ENCODE assay signal across 8 cellular contexts in genomic region chr4:70704333-70705145, GRCh38. TPM values are rescaled to one million over a fixed set of nuclear protein-coding genes. Genes with fewer than 3 reads are reported as not detected.
DNase-seq lines count a peak whose midpoint lies in the region; ATAC-seq and TF ChIP-seq lines count a peak whose summit lies in the region.

No MANE protein-coding gene starts in this region.

- TF ChIP-seq POLR2A in tibial nerve (IDR thresholded peaks at IDR 0.05): peak in 1 of 2 donors; percentile 6

- peak overlapping the region; percentile 90 for H3K27ac ChIP-seq in DND-41 (ENCODE audit: low read length)
- H3K27ac ChIP-seq in RWPE1: peak overlapping the region; percentile 97
- H3K27ac ChIP-seq in neural cell (ENCODE audit: low read length): peak overlapping the region; percentile 97
- H3K27ac ChIP-seq in tibial nerve: peak overlapping the region; percentile 79 to 95 (median 90)

- H3K9me2 ChIP-seq in neural cell (ENCODE audit: insufficient read depth, low read length): no peaks in the 10 kb centered on the region

- TF ChIP-seq EP300 in neural cell (conservative IDR thresholded peaks at IDR 0.05; ENCODE audit: poor library complexity, severe bottlenecking) (no peak), tibial nerve (IDR thresholded peaks at IDR 0.05) (peak in 1 of 2 donors; percentile 37)

- peak overlapping the region; percentile 79 for H3K4me2 ChIP-seq in DND-41 (ENCODE audit: insufficient read depth, low read length)
- H3K4me2 ChIP-seq in neural cell (ENCODE audit: low read length): peak overlapping the region; percentile 89

- TF ChIP-seq RAD21 in neural cell (conservative IDR thresholded peaks at IDR 0.05): no peak

- H3K79me2 ChIP-seq in DND-41 (ENCODE audit: insufficient read depth, low read length) (peaks cover 70% of the 10 kb centered on the region), neural cell (replicated peaks; ENCODE audit: insufficient read depth, low read length) (peaks cover 29% of the 10 kb centered on the region)

- WGBS in tibial nerve, 2 donors: 1 to 2% methylated on average over 24 to 39 of the region's 86 CpGs

- H3F3A ChIP-seq in neural cell (ENCODE audit: insufficient read depth, low read length, poor library complexity, severe bottlenecking): no peaks in the 10 kb centered on the region

- H3K4me3 ChIP-seq in DND-41 (ENCODE audit: low read depth in 1 of 2, low read length in 2 of 2) (peak overlapping the region; percentile 49 to 92), fibroblast of villous mesenchyme (ENCODE audit: low read depth, low read length) (peak overlapping the region; percentile 64), neural cell (ENCODE audit: low read length) (peak overlapping the region; percentile 96), tibial nerve (peak overlapping the region; percentile 62 to 85 (median 82))

- H3K4me1 ChIP-seq in DND-41 (ENCODE audit: insufficient read depth, low read length): peaks cover 52% of the 10 kb centered on the region
- peaks cover 0 to 30% (median 17%) of the 10 kb centered on the region in 4 donors for H3K4me1 ChIP-seq in tibial nerve

- H3K9ac ChIP-seq in DND-41 (ENCODE audit: low read depth, low read length): peak overlapping the region; percentile 63
- peak overlapping the region; percentile 95 for H3K9ac ChIP-seq in neural cell (ENCODE audit: low read length)

- H3K9me3 ChIP-seq in DND-41 (ENCODE audit: insufficient read depth, low read length, severe bottlenecking): no peaks in the 10 kb centered on the region
- no peaks in the 10 kb centered on the region for H3K9me3 ChIP-seq in neural cell (ENCODE audit: low read length)
- H3K9me3 ChIP-seq in tibial nerve: no peaks in the 10 kb centered on the region

- CTCF ChIA-PET in RWPE1 (lab: Yijun Ruan, JAX): interaction anchor here (0.6 to 1.2 kb wide), 3 partner anchors 17 to 418 kb away, joined by 3 to 5 read pairs (median 3); partner anchors contain the start of gene RUFY3

- POLR2A ChIA-PET in RWPE1 (lab: Yijun Ruan, JAX; ENCODE audit: low non-redundant PET): no interaction called here

- ATAC-seq in DND-41 (ENCODE audit: insufficient read depth, low read depth) (peak; percentile 57), GM21529 (IDR thresholded peaks at IDR 0.05; ENCODE audit: unreplicated experiment) (peak; percentile 59)

- H3K36me3 ChIP-seq in DND-41 (ENCODE audit: insufficient read depth, low read length) (peaks cover 6% of the 10 kb centered on the region), neural cell (ENCODE audit: insufficient read depth, low read length) (no peaks in the 10 kb centered on the region), tibial nerve (no peaks in the 10 kb centered on the region)

- peak; percentile 62 for TF ChIP-seq CTCF in DND-41 (IDR thresholded peaks at IDR 0.05; ENCODE audit: borderline replicate concordance, extremely low read depth, low read length, poor library complexity, severe bottlenecking)
- TF ChIP-seq CTCF in RWPE1 (conservative IDR thresholded peaks at IDR 0.05; ENCODE audit: low read depth): peak; percentile 37; the same call in 1 of the 2 replicates
- TF ChIP-seq CTCF in fibroblast of villous mesenchyme (IDR thresholded peaks at IDR 0.05; ENCODE audit: insufficient read depth, low read depth, low read length): peak; percentile 37
- TF ChIP-seq CTCF in neural cell (IDR thresholded peaks at IDR 0.05; ENCODE audit: poor library complexity, severe bottlenecking): peak; percentile 43
- TF ChIP-seq CTCF in tibial nerve (IDR thresholded peaks at IDR 0.05): peak; percentile 27 to 48 (median 39)

- peak; percentile 80 for DNase-seq in DND-41
- DNase-seq in HuH-7.5 (ENCODE audit: low spot score): peak; percentile 58
- DNase-seq in RWPE1 (ENCODE audit: low spot score): peak; percentile 51
- DNase-seq in activated gamma-delta T cell treated with anti-CD3 and anti-CD28 coated beads, Interleukin-2, amount 50 U/mL, for 16 hours (ENCODE audit: low read depth): peak; percentile 39
- peak; percentile 75 for DNase-seq in fibroblast of villous mesenchyme (ENCODE audit: low read depth)
- DNase-seq in tibial nerve (ENCODE audit: low spot score in 2 of 2): peak; percentile 55 to 56

- H2AFZ ChIP-seq in DND-41 (ENCODE audit: low read depth, low read length) (peak overlapping the region; percentile 65), neural cell (ENCODE audit: low read depth, low read length) (peak overlapping the region; percentile 89)

- H3K27me3 ChIP-seq in DND-41 (ENCODE audit: insufficient read depth, low read length, poor library complexity): no peaks in the 10 kb centered on the region
- no peaks in the 10 kb centered on the region for H3K27me3 ChIP-seq in neural cell (ENCODE audit: insufficient read depth, low read depth, low read length)
- no peaks in the 10 kb centered on the region for H3K27me3 ChIP-seq in tibial nerve

- H4K20me1 ChIP-seq in DND-41 (ENCODE audit: insufficient read depth, low read length) (peaks cover 2% of the 10 kb centered on the region; the same call in 1 of the 2 replicates), neural cell (ENCODE audit: insufficient read depth) (no peaks in the 10 kb centered on the region)

TF ChIP-seq in neural cell, 6 proteins besides CTCF, POLR2A, EP300 and RAD21:
- TF ChIP-seq POLR2AphosphoS5 (IDR thresholded peaks at IDR 0.05): peak; percentile 53
- no peak for TF ChIP-seq TAF1 (IDR thresholded peaks at IDR 0.05; ENCODE audit: low read depth)
- peak; percentile 15 for TF ChIP-seq REST (IDR thresholded peaks at IDR 0.05; ENCODE audit: borderline replicate concordance)

RNA-seq across cellular contexts. Expression of gene UTP3, which starts 16.2 kb away (rescaled TPM):
- 15.1 and 23.3 TPM in 2 replicates for total RNA-seq in fibroblast of villous mesenchyme
- polyA plus RNA-seq in neural cell: 11.3 and 13.1 TPM in 2 replicates
- polyA minus RNA-seq in neural cell: 19.7 and 23.8 TPM in 2 replicates
- total RNA-seq in tibial nerve: 10 to 100 TPM; 14.3 to 19.4 (median 17.0) TPM

RNA-seq across cellular contexts. Expression of gene RUFY3, which starts 17.2 kb away (rescaled TPM):
- total RNA-seq in fibroblast of villous mesenchyme (56.7 and 60.5 TPM in 2 replicates), tibial nerve (100 to 1,000 TPM in 1 of 4 donors, 10 to 100 TPM in 3; 84.5 to 124 (median 88.8) TPM)
- 360 and 414 TPM in 2 replicates for polyA plus RNA-seq in neural cell
- polyA minus RNA-seq in neural cell: 608 and 652 TPM in 2 replicates

RNA-seq across cellular contexts. Expression of gene JCHAIN, which starts 38.2 kb away (rescaled TPM):
- total RNA-seq in fibroblast of villous mesenchyme (0.64 and 2.6 TPM in 2 replicates), tibial nerve (10 to 100 TPM in 1 of 4 donors, 1 to 10 TPM in 3; 3.1 to 17.4 (median 4.8) TPM)
- not detected in 2 replicates for polyA plus RNA-seq in neural cell
- polyA minus RNA-seq in neural cell: not detected in 2 replicates

Comparison
In these comparisons a context has a peak if more than half of its experiments do, and no peak if none do; other contexts are left out.
1. Peak in every context shown above with its lines: DNase-seq, ATAC-seq, H3K4me3 ChIP-seq and H3K27ac ChIP-seq.